10 cellular contexts compared by ENCODE assay signal in the genomic region with DNA sequence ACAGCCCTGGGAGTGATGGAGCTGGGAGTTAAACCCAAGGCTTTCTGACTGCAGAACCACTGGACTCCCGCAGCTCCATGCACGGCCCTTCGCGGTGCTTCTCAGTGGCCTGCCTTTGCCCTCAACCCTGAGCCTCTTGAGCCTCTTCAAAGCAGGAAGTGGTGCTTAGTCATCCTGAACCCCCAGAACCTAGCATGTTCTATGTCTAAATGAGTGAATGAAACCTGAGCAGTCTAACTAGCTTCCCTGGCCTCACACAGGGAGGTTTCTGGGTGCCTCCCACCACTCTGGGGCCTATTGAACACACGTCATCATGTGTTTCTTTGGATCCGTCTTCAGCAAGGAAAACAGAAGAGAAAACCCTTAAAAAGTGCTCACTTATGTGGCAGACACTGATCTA.
A peak's percentile ranks its signal among the peaks of the same experiment; 100 is the strongest.
DNase-seq lines count a peak whose midpoint lies in the region; ATAC-seq and TF ChIP-seq lines count a peak whose summit lies in the region.
"Had no signal": no experiment of that assay in that cellular context is flagged by ENCODE, and none has a peak within 500 bp of the region (broad histone marks: within the 10 kb centered on the region; RNA-seq: fewer than 3 reads in every experiment).

No MANE protein-coding gene starts in this region.

- no peak for TF ChIP-seq POLR2A in NB4 (IDR thresholded peaks at IDR 0.05; ENCODE audit: extremely low read depth, insufficient read length)

- peak; percentile 30 for DNase-seq in stimulated activated CD4-positive, alpha-beta T cell treated with anti-CD3 and anti-CD28 coated beads, Interleukin-1b, Interleukin-23, amount 100 ng/mL, for 48 hours
- DNase-seq in stimulated activated CD4-positive, alpha-beta T cell treated with anti-CD3 and anti-CD28 coated beads, Interleukin-4, amount 100 ng/mL, for 4 hours, result no peak
- peak; percentile 81 for DNase-seq in NB4 (ENCODE audit: low read depth)
- DNase-seq in stimulated activated naive CD8-positive, alpha-beta T cell treated with anti-CD3 and anti-CD28 coated beads, Interleukin-15, amount 100 ng/mL, for 72 hours, result peak; percentile 21 to 24
- DNase-seq in endodermal cell, result no peak
- DNase-seq in EL, result no peak
- DNase-seq in COR-L47 (lab: John Stamatoyannopoulos, UW), result no peak
- DNase-seq: caudate nucleus, SW 1271 had no signal

- H3K9ac ChIP-seq in endodermal cell (ENCODE audit: extremely low read depth, low read length, poor library complexity, severe bottlenecking), result no peak overlapping the region

- H3K27ac ChIP-seq in endodermal cell (ENCODE audit: low read depth, low read length), result no peak overlapping the region

- H3K4me3 ChIP-seq in NB4 (ENCODE audit: low read depth, low read length) (no peak overlapping the region), endodermal cell (ENCODE audit: low read length) (no peak overlapping the region)

- no peaks in the 10 kb centered on the region for H3K4me1 ChIP-seq in endodermal cell (ENCODE audit: control insufficient read depth, insufficient read depth, low read length)

- no peaks in the 10 kb centered on the region for H3K9me3 ChIP-seq in endodermal cell (ENCODE audit: control insufficient read depth, low read length)

- peak overlapping the region; percentile 34 to 54 for H3K27ac Mint-ChIP-seq in stimulated activated naive CD8-positive, alpha-beta T cell treated with anti-CD3 and anti-CD28 coated beads, Interleukin-15, amount 100 ng/mL, for 72 hours
- H3K27ac Mint-ChIP-seq in endodermal cell, result no peak overlapping the region

- H3K36me3 Mint-ChIP-seq in endodermal cell (ENCODE audit: low read depth), result no peaks in the 10 kb centered on the region

- H3K4me3 Mint-ChIP-seq in stimulated activated naive CD8-positive, alpha-beta T cell treated with anti-CD3 and anti-CD28 coated beads, Interleukin-15, amount 100 ng/mL, for 72 hours, result no peak overlapping the region
- no peak overlapping the region for H3K4me3 Mint-ChIP-seq in endodermal cell

- H3K4me1 Mint-ChIP-seq in stimulated activated naive CD8-positive, alpha-beta T cell treated with anti-CD3 and anti-CD28 coated beads, Interleukin-15, amount 100 ng/mL, for 72 hours, result peaks cover 14% of the 10 kb centered on the region
- H3K4me1 Mint-ChIP-seq in endodermal cell, result peaks cover 8% of the 10 kb centered on the region

- TF ChIP-seq CTCF in NB4 (IDR thresholded peaks at IDR 0.05; ENCODE audit: low read depth, low read length) (no peak), endodermal cell (conservative IDR thresholded peaks at IDR 0.05) (no peak)

- 94 to 100% methylated on average over 2 to 6 of the region's 6 CpGs for WGBS in endodermal cell (ENCODE audit: insufficient coverage in 1 of 2, insufficient read length in 1 of 2), 2 experiments

- H3K27me3 ChIP-seq in endodermal cell (ENCODE audit: control insufficient read depth, insufficient read depth, low read length, poor library complexity, severe bottlenecking), result no peaks in the 10 kb centered on the region

- no peaks in the 10 kb centered on the region for H3K9me3 Mint-ChIP-seq in stimulated activated naive CD8-positive, alpha-beta T cell treated with anti-CD3 and anti-CD28 coated beads, Interleukin-15, amount 100 ng/mL, for 72 hours
- H3K9me3 Mint-ChIP-seq in endodermal cell, result no peaks in the 10 kb centered on the region

- H3K27me3 Mint-ChIP-seq in stimulated activated naive CD8-positive, alpha-beta T cell treated with anti-CD3 and anti-CD28 coated beads, Interleukin-15, amount 100 ng/mL, for 72 hours, result no peaks in the 10 kb centered on the region
- H3K27me3 Mint-ChIP-seq in endodermal cell (ENCODE audit: insufficient read depth), result no peaks in the 10 kb centered on the region

- no peaks in the 10 kb centered on the region for H3K36me3 ChIP-seq in endodermal cell (ENCODE audit: control insufficient read depth, insufficient read depth, low read length)

- ATAC-seq in HG02642 (IDR thresholded peaks at IDR 0.05; ENCODE audit: poor library complexity, unreplicated experiment), result peak; percentile 97
- peak; percentile 94 for ATAC-seq in stimulated activated naive CD8-positive, alpha-beta T cell treated with anti-CD3 and anti-CD28 coated beads, Interleukin-15, amount 100 ng/mL, for 72 hours

Comparison
In these comparisons a context has a peak if more than half of its experiments do, and no peak if none do; other contexts are left out.
1. DNase-seq: peak in stimulated activated CD4-positive, alpha-beta T cell treated with anti-CD3 and anti-CD28 coated beads, Interleukin-1b, Interleukin-23, amount 100 ng/mL, for 48 hours (single experiment), NB4 (single experiment) and stimulated activated naive CD8-positive, alpha-beta T cell treated with anti-CD3 and anti-CD28 coated beads, Interleukin-15, amount 100 ng/mL, for 72 hours (2 of 2); none in stimulated activated CD4-positive, alpha-beta T cell treated with anti-CD3 and anti-CD28 coated beads, Interleukin-4, amount 100 ng/mL, for 4 hours (0 of 2), endodermal cell (single experiment), EL (single experiment) and COR-L47 (single experiment).